ENCODE assay signal across 24 cellular contexts in genomic region chrX:113833656-113834055, GRCh38.
"Had no signal": no experiment of that assay in that cellular context is flagged by ENCODE, and none has a peak within 500 bp of the region (broad histone marks: within the 10 kb centered on the region; RNA-seq: fewer than 3 reads in every experiment).

No MANE protein-coding gene starts in this region.

- H3K27me3 Mint-ChIP-seq: naive thymus-derived CD4-positive, alpha-beta T cell; natural killer cell treated with Interleukin-12 subunit alpha and Interleukin-12 subunit beta and Interleukin-15 and Interleukin-18, amount 100 ng/mL, for 72 hours; progenitor cell of endocrine pancreas; stimulated activated naive CD8-positive, alpha-beta T cell treated with anti-CD3 and anti-CD28 coated beads, Interleukin-15, Interleukin-2, amounts not matched to agents 100 ng/mL and 50 ng/mL, for 24 hours; type B pancreatic cell had no signal

- H3K27ac Mint-ChIP-seq: naive thymus-derived CD4-positive, alpha-beta T cell; natural killer cell treated with Interleukin-12 subunit alpha and Interleukin-12 subunit beta and Interleukin-15 and Interleukin-18, amount 100 ng/mL, for 72 hours; progenitor cell of endocrine pancreas; stimulated activated effector memory CD8-positive, alpha-beta T cell treated with anti-CD3 and anti-CD28 coated beads, Interleukin-12 subunit alpha, Interleukin-12 subunit beta, amount 100 ng/mL, for 72 hours; stimulated activated naive CD8-positive, alpha-beta T cell treated with anti-CD3 and anti-CD28 coated beads, Interleukin-15, Interleukin-2, amounts not matched to agents 100 ng/mL and 50 ng/mL, for 24 hours; type B pancreatic cell had no signal

- H3K4me1 ChIP-seq: left ventricle myocardium inferior, spleen, suprapubic skin, tibial artery, uterus had no signal

- ATAC-seq: mucosa of descending colon; naive thymus-derived CD4-positive, alpha-beta T cell; natural killer cell treated with Interleukin-12 subunit alpha and Interleukin-12 subunit beta and Interleukin-15 and Interleukin-18, amount 100 ng/mL, for 72 hours; right cardiac atrium; sciatic nerve; stimulated activated effector memory CD8-positive, alpha-beta T cell treated with anti-CD3 and anti-CD28 coated beads, Interleukin-12 subunit alpha, Interleukin-12 subunit beta, amount 100 ng/mL, for 72 hours had no signal

- H2AFZ ChIP-seq: hepatocyte had no signal

- H3K27ac ChIP-seq: hepatocyte, left ventricle myocardium inferior, ovary, skin epidermis, spleen, suprapubic skin, thoracic aorta, tibial artery, uterus had no signal

- H3K4me1 Mint-ChIP-seq: naive thymus-derived CD4-positive, alpha-beta T cell; stimulated activated effector memory CD8-positive, alpha-beta T cell treated with anti-CD3 and anti-CD28 coated beads, Interleukin-12 subunit alpha, Interleukin-12 subunit beta, amount 100 ng/mL, for 72 hours had no signal

- H3K36me3 Mint-ChIP-seq: naive thymus-derived CD4-positive, alpha-beta T cell; natural killer cell treated with Interleukin-12 subunit alpha and Interleukin-12 subunit beta and Interleukin-15 and Interleukin-18, amount 100 ng/mL, for 72 hours; stimulated activated effector memory CD8-positive, alpha-beta T cell treated with anti-CD3 and anti-CD28 coated beads, Interleukin-12 subunit alpha, Interleukin-12 subunit beta, amount 100 ng/mL, for 72 hours; type B pancreatic cell had no signal

- H3K4me2 ChIP-seq: hepatocyte had no signal

- H3K9me3 Mint-ChIP-seq: natural killer cell treated with Interleukin-12 subunit alpha and Interleukin-12 subunit beta and Interleukin-15 and Interleukin-18, amount 100 ng/mL, for 72 hours; stimulated activated naive CD8-positive, alpha-beta T cell treated with anti-CD3 and anti-CD28 coated beads, Interleukin-15, Interleukin-2, amounts not matched to agents 100 ng/mL and 50 ng/mL, for 24 hours had no signal

- H3K9me3 ChIP-seq: left ventricle myocardium inferior, mucosa of descending colon, ovary, spleen, suprapubic skin, thoracic aorta, tibial artery, uterus had no signal

- DNase-seq: islet precursor cell; left ventricle myocardium inferior; mesendoderm; midbrain; mucosa of descending colon; naive thymus-derived CD4-positive, alpha-beta T cell; ovary; retina; right cardiac atrium; spleen; stimulated activated CD4-positive, alpha-beta T cell treated with anti-CD3 and anti-CD28 coated beads, Interleukin-4, amount 100 ng/mL, for 24 hours; stimulated activated naive CD4-positive, alpha-beta T cell; tibial artery; uterus had no signal

- H3K79me2 ChIP-seq: hepatocyte had no signal

- H3K4me3 ChIP-seq: hepatocyte, left ventricle myocardium inferior, mucosa of descending colon, ovary, skin epidermis, spleen, suprapubic skin, thoracic aorta, tibial artery, uterus had no signal

- H3K27me3 ChIP-seq: hepatocyte, ovary, spleen, suprapubic skin, tibial artery, uterus had no signal

- H3K36me3 ChIP-seq: left ventricle myocardium inferior, ovary, spleen, suprapubic skin, thoracic aorta, tibial artery, uterus had no signal

- H3K4me3 Mint-ChIP-seq: naive thymus-derived CD4-positive, alpha-beta T cell; natural killer cell treated with Interleukin-12 subunit alpha and Interleukin-12 subunit beta and Interleukin-15 and Interleukin-18, amount 100 ng/mL, for 72 hours; stimulated activated effector memory CD8-positive, alpha-beta T cell treated with anti-CD3 and anti-CD28 coated beads, Interleukin-12 subunit alpha, Interleukin-12 subunit beta, amount 100 ng/mL, for 72 hours; stimulated activated naive CD8-positive, alpha-beta T cell treated with anti-CD3 and anti-CD28 coated beads, Interleukin-15, Interleukin-2, amounts not matched to agents 100 ng/mL and 50 ng/mL, for 24 hours; type B pancreatic cell had no signal
